Comparison of ENCODE assay signal across 8 cellular contexts in the genomic region with DNA sequence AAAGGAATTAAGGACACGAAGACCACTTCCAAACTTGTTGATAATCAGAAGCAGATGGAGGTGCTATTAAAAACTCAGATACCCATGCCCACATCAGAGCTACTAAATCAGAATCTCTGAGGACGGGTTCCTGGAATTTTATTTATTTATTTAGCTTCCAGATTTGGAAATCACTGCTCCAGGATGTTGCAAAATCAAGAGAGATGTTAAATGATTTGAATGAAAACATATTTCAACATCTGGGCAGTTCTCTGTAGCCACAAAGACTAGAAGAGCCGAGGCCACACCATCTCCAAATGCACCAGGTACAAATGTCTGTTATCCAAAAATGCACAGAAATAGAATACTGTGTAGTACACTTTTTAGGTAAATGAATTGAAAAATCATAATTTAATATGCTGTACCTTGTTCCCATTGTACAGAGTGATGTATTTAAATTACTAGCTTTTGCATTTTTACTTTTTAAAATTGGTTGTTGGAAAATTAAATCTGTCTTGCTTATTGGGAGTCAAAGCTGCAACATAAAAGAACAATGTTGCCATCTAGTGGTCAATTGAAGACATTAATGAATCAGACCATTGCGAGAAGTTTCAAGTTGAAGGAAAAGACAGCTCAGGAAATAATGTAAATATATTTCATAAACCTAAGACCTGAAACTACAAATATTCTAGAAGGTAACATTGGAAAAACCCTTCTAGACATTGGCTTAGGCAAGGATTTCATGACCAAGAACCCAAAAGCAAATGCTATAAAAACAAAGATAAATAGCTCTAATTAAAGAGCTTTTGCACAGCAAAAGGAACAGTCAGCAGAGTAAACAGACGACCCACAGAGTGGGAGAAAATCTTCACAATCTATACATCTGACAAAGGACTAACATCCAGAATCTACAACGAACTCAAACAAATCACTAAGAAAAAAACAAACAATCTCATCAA.
DNase-seq lines count a peak whose midpoint lies in the region; ATAC-seq and TF ChIP-seq lines count a peak whose summit lies in the region.

No MANE protein-coding gene starts in this region.

- DNase-seq in GM06990 (ENCODE audit: extremely low read depth, insufficient read length) (no peak), HCT116 (ENCODE audit: low read depth, low spot score) (peak; percentile 32), NCI-H748 (lab: John Stamatoyannopoulos, UW; ENCODE audit: unreplicated experiment) (peak; percentile 19), coronary artery (ENCODE audit: low spot score) (no peak), memory B cell (ENCODE audit: low spot score in 2 of 2) (peak in 1 of 2 donors; percentile 39), activated gamma-delta T cell (lab: John Stamatoyannopoulos, UW) (no peak), NCI-H2196 (lab: John Stamatoyannopoulos, UW; ENCODE audit: unreplicated experiment) (no peak)

- H4K20me1 ChIP-seq in HCT116 (ENCODE audit: insufficient read depth), result no peaks in the 10 kb centered on the region; the same call in 1 of the 2 replicates

- H2AFZ ChIP-seq in HCT116 (ENCODE audit: low read depth, low read length, poor library complexity, severe bottlenecking), result no peak overlapping the region

- CTCF ChIA-PET in HCT116 (lab: Charles Lee), result interaction anchor here (0.7 to 2.4 kb wide), 35 partner anchors 8 to 1880 kb away, joined by 3 to 125 read pairs (median 4); partner anchors contain the start of gene TTC29

- no peak overlapping the region for H3K4me2 ChIP-seq in HCT116 (ENCODE audit: low read length)

- H3K27me3 ChIP-seq in GM06990 (replicated peaks; ENCODE audit: control insufficient read depth, insufficient read depth, low read length) (no peaks in the 10 kb centered on the region), HCT116 (ENCODE audit: insufficient read depth, low read length) (peaks cover 37% of the 10 kb centered on the region)

- intact Hi-C loops in HCT116 (cut with micrococcal nuclease), result loop anchor here (1.0 to 10.0 kb wide), 4 partner anchors 78 to 1862 kb away; no protein-coding TSS in a partner anchor

- H3K27ac ChIP-seq in HCT116 (ENCODE audit: low read depth, low read length) (no peak overlapping the region), coronary artery (no peak overlapping the region)

- no peaks in the 10 kb centered on the region for H3K4me1 Mint-ChIP-seq in memory B cell

- peaks cover 9% of the 10 kb centered on the region for H3K27me3 Mint-ChIP-seq in memory B cell

- no peaks in the 10 kb centered on the region for H3K79me2 ChIP-seq in HCT116 (ENCODE audit: insufficient read depth, low read length)

- no peak overlapping the region for H3K9ac ChIP-seq in HCT116 (ENCODE audit: low read length)

- no peaks in the 10 kb centered on the region for H3K4me1 ChIP-seq in HCT116 (ENCODE audit: control insufficient read depth in 1 of 2, insufficient read depth in 2 of 2, low read length in 2 of 2)

- POLR2A ChIA-PET in HCT116 (lab: Charles Lee), result no interaction called here

- ATAC-seq in HCT116 (peak; percentile 76), memory B cell (ENCODE audit: low read depth) (peak; percentile 37), HG03521 (IDR thresholded peaks at IDR 0.05; ENCODE audit: unreplicated experiment) (no peak)

- BruUV-seq in HCT116 (replicated peaks; lab: Mats Ljungman, UMichigan), result no TSS peak

- H3K36me3 ChIP-seq in GM06990 (ENCODE audit: control insufficient read depth, insufficient read depth, low read length) (no peaks in the 10 kb centered on the region), HCT116 (ENCODE audit: control insufficient read depth in 1 of 2, insufficient read depth in 2 of 2, low read length in 2 of 2) (no peaks in the 10 kb centered on the region)

- TF ChIP-seq POLR2A in HCT116 (IDR thresholded peaks at IDR 0.05; ENCODE audit: borderline replicate concordance, extremely low read depth, insufficient read depth, insufficient read length), result no peak

- no peaks in the 10 kb centered on the region for H3K9me2 ChIP-seq in HCT116 (ENCODE audit: insufficient read depth)

- H3K27ac Mint-ChIP-seq in memory B cell, result no peak overlapping the region

- TF ChIP-seq CTCF in GM06990 (IDR thresholded peaks at IDR 0.05; ENCODE audit: insufficient read depth, low read length, poor library complexity, severe bottlenecking) (peak; percentile 44), HCT116 (IDR thresholded peaks at IDR 0.05 in 2 of 3, conservative IDR thresholded peaks at IDR 0.05 in 1 of 3; ENCODE audit: borderline replicate concordance in 1 of 3, insufficient read depth in 1 of 3, low read depth in 2 of 3, low read length in 2 of 3) (peak; percentile 50 to 72 (median 55); a peak in 5 of 6 replicates), coronary artery (IDR thresholded peaks at IDR 0.05) (peak; percentile 36)

- peak; percentile 81 for TF ChIP-seq RAD21 in HCT116 (IDR thresholded peaks at IDR 0.05; ENCODE audit: low read depth)

- RAD21 ChIA-PET in HCT116 (lab: Charles Lee; ENCODE audit: low non-redundant PET in 1 of 2, low total read pairs in 2 of 2, uncharacterized antibody in 2 of 2, unreplicated experiment in 2 of 2), result interaction anchor here (0.7 to 1.7 kb wide), 7 partner anchors 76 to 753 kb away, joined by 3 to 17 read pairs (median 3); no protein-coding TSS in a partner anchor

- no peaks in the 10 kb centered on the region for H3K9me3 Mint-ChIP-seq in memory B cell

- no peak overlapping the region for H3K4me3 Mint-ChIP-seq in memory B cell

- H3K9me3 ChIP-seq in HCT116 (ENCODE audit: control insufficient read depth in 1 of 2, insufficient read depth in 1 of 2, low read depth in 1 of 2, low read length in 2 of 2), result no peaks in the 10 kb centered on the region

- H3K4me3 ChIP-seq in GM06990 (replicated peaks; ENCODE audit: low read depth, low read length), result no peak overlapping the region
- H3K4me3 ChIP-seq in HCT116 (replicated peaks in 1 of 2; ENCODE audit: low read depth in 1 of 2, low read length in 2 of 2), result no peak overlapping the region
- no peak overlapping the region for H3K4me3 ChIP-seq in coronary artery

- H3K36me3 Mint-ChIP-seq in memory B cell, result no peaks in the 10 kb centered on the region

TF ChIP-seq in HCT116, 20 proteins besides CTCF, POLR2A, EP300 and RAD21:
- TF ChIP-seq ZFX (IDR thresholded peaks at IDR 0.05), result no peak
- TF ChIP-seq ZBTB33 (IDR thresholded peaks at IDR 0.05; ENCODE audit: extremely low read depth, insufficient replicate concordance, low read length), result no peak
- TF ChIP-seq, protein P1, sequence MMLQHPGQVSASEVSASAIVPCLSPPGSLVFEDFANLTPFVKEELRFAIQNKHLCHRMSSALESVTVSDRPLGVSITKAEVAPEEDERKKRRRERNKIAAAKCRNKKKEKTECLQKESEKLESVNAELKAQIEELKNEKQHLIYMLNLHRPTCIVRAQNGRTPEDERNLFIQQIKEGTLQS (IDR thresholded peaks at IDR 0.05), result no peak
- no peak for TF ChIP-seq POLR2AphosphoS5 (IDR thresholded peaks at IDR 0.05; ENCODE audit: low read depth, low read length)

Comparison
In these comparisons a context has a peak if more than half of its experiments do, and no peak if none do; other contexts are left out.
1. DNase-seq: peak in HCT116 (single experiment) and NCI-H748 (single experiment); none in GM06990 (single experiment), coronary artery (single experiment), activated gamma-delta T cell (single experiment) and NCI-H2196 (single experiment).
2. Peak in every context shown above with its lines, with median percentiles within 50 percentile points of each other: CTCF ChIP-seq.